14 cellular contexts compared by ENCODE assay signal in the genomic region with DNA sequence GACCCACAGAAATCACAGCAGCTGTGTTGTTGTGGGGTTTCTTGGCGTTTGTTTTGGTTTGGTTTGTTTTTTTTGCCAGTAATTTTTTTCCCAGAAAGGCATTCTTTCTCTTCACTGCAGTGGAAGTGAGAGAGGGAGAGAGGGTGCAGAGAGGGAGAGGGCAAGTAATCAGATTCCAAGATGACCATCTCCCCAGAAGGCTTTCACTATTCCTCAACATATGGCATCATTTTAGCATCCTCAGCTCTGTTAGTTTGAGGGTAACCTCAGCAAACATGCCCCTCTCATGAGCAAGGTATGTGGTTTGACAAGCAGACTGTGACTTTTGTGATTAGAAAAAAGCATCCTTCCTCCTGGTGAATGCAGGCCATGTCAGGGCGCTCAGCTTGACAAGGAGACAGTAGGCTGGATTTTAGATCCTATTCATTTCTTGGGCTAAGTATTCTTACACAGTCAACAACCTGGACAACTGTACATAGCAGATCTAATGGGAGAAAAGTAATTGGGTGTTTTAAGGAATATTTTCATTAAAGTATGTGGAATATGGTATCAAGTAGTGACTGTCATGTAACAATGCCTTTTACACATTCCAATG.
DNase-seq lines count a peak whose midpoint lies in the region; ATAC-seq and TF ChIP-seq lines count a peak whose summit lies in the region.
"Had no signal": no experiment of that assay in that cellular context is flagged by ENCODE, and none has a peak within 500 bp of the region (broad histone marks: within the 10 kb centered on the region; RNA-seq: fewer than 3 reads in every experiment).

No MANE protein-coding gene starts in this region.

- no peak for ATAC-seq in HG03139 (IDR thresholded peaks at IDR 0.05; ENCODE audit: unreplicated experiment)
- ATAC-seq: CD8-positive, alpha-beta T cell had no signal

- no peak for TF ChIP-seq CTCF in osteocyte (IDR thresholded peaks at IDR 0.05)
- TF ChIP-seq CTCF in GM10266 (IDR thresholded peaks at IDR 0.05; ENCODE audit: control insufficient read depth, insufficient read depth, low read depth, missing control alignments): no peak

- no peaks in the 10 kb centered on the region for H3K9me3 Mint-ChIP-seq in osteocyte (ENCODE audit: unreplicated experiment)
- H3K9me3 Mint-ChIP-seq: CD8-positive, alpha-beta T cell had no signal

- H3K27me3 Mint-ChIP-seq in osteocyte (ENCODE audit: unreplicated experiment): no peaks in the 10 kb centered on the region

- peaks cover 22% of the 10 kb centered on the region for H3K4me1 Mint-ChIP-seq in osteocyte (ENCODE audit: unreplicated experiment)

- no peak overlapping the region for H3K4me3 Mint-ChIP-seq in osteocyte (ENCODE audit: unreplicated experiment)
- H3K4me3 Mint-ChIP-seq: CD8-positive, alpha-beta T cell had no signal

- H3K36me3 Mint-ChIP-seq in osteocyte (ENCODE audit: unreplicated experiment): no peaks in the 10 kb centered on the region
- H3K36me3 Mint-ChIP-seq: CD8-positive, alpha-beta T cell had no signal

- peak overlapping the region; percentile 3 for H3K27ac Mint-ChIP-seq in osteocyte (ENCODE audit: unreplicated experiment)
- H3K27ac Mint-ChIP-seq: CD8-positive, alpha-beta T cell had no signal

- DNase-seq in EL (peak; percentile 58), M059J (ENCODE audit: low read depth) (peak; percentile 45), brain pericyte (ENCODE audit: low read depth, low spot score) (peak; percentile 21), osteocyte (ENCODE audit: extremely low spot score, unreplicated experiment) (no peak), GM10266 (ENCODE audit: extremely low spot score) (no peak), NCI-H345 (lab: John Stamatoyannopoulos, UW) (no peak)
- DNase-seq: ACHN; CD8-positive, alpha-beta T cell; HCEC 1CT; NCI-H1092 treated with DMSO at 0.1 percent for 48 hours; NCI-H187; NCI-H446 treated with DMSO at 0.1 percent for 48 hours; NCI-H774 had no signal

Comparison
In these comparisons a context has a peak if more than half of its experiments do, and no peak if none do; other contexts are left out.
1. DNase-seq: peak in EL (single experiment), M059J (single experiment) and brain pericyte (single experiment); none in osteocyte (single experiment), GM10266 (single experiment) and NCI-H345 (single experiment).